In genomic region chr9:9893837-9894236, GRCh38 we compare ENCODE assay signal across 18 cellular contexts.
DNase-seq lines count a peak whose midpoint lies in the region; ATAC-seq, FAIRE-seq and TF ChIP-seq lines count a peak whose summit lies in the region.
"Had no signal": no experiment of that assay in that cellular context is flagged by ENCODE, and none has a peak within 500 bp of the region (broad histone marks: within the 10 kb centered on the region; RNA-seq: fewer than 3 reads in every experiment).

No MANE protein-coding gene starts in this region.

- no peaks in the 10 kb centered on the region for H3K79me1 ChIP-seq in H1 (ENCODE audit: low read depth, low read length)

- no peak overlapping the region for H2BK5ac ChIP-seq in H1 (ENCODE audit: low read depth, low read length)

- H3K4me3 Mint-ChIP-seq in CD4-positive, alpha-beta T cell = no peak overlapping the region
- H3K4me3 Mint-ChIP-seq: HFFc6 had no signal

- no peak overlapping the region for H2AK5ac ChIP-seq in H1 (ENCODE audit: low read depth, low read length)

- TF ChIP-seq POLR2A in H1 (IDR thresholded peaks at IDR 0.05; ENCODE audit: control extremely low read depth in 1 of 2, low read depth in 2 of 2, low read length in 2 of 2) (no peak), vagina (IDR thresholded peaks at IDR 0.05) (no peak)

- no peaks in the 10 kb centered on the region for H3K27me3 ChIP-seq in H1 (replicated peaks in 1 of 4; ENCODE audit: control insufficient read depth in 3 of 4, extremely low read depth in 1 of 4, insufficient read depth in 3 of 4, low read length in 3 of 4)
- no peaks in the 10 kb centered on the region for H3K27me3 ChIP-seq in keratinocyte (ENCODE audit: control insufficient read depth, extremely low read depth, insufficient read depth, low read length)
- H3K27me3 ChIP-seq in vagina = no peaks in the 10 kb centered on the region
- no peaks in the 10 kb centered on the region for H3K27me3 ChIP-seq in CD4-positive, alpha-beta T cell (ENCODE audit: control insufficient read depth, insufficient read depth, low read length)

- H3K9ac ChIP-seq in H1 (replicated peaks in 1 of 4; ENCODE audit: extremely low read depth in 1 of 4, low read depth in 3 of 4, low read length in 3 of 4) = no peak overlapping the region
- H3K9ac ChIP-seq in keratinocyte (ENCODE audit: control insufficient read depth, extremely low read depth, insufficient read depth, low read length) = no peak overlapping the region

- no peak overlapping the region for H3K23ac ChIP-seq in H1 (ENCODE audit: insufficient read length)

- no peaks in the 10 kb centered on the region for H3K9me3 Mint-ChIP-seq in CD4-positive, alpha-beta T cell

- no peak overlapping the region for H2BK15ac ChIP-seq in H1 (ENCODE audit: low read length)

- FAIRE-seq in H1 (lab: Jason Lieb, UNC) (no peak), keratinocyte (lab: Jason Lieb, UNC) (peak; percentile 26)
- FAIRE-seq: A549 had no signal

- no peaks in the 10 kb centered on the region for H3K23me2 ChIP-seq in H1 (ENCODE audit: low read depth, low read length)

- dilution Hi-C loops in keratinocyte (cut with MboI; ENCODE audit: extremely low pct_ligation_motif_present, low sequenced_read_pairs) = no loop called here

- H2AFZ ChIP-seq in H1 (ENCODE audit: low read length) (peak overlapping the region; percentile 49; the same call in 1 of the 2 replicates), keratinocyte (ENCODE audit: control insufficient read depth, low read length) (peak overlapping the region; percentile 27)

- WGBS in H1 (ENCODE audit: extremely low coverage in 1 of 2, insufficient coverage in 1 of 2, insufficient read length in 1 of 2, insufficient replicate concordance in 2 of 2, low coverage in 1 of 2, low lambda C conversion rate in 2 of 2, missing lambda C conversion rate in 1 of 2), 2 experiments = 83% methylated on average over 1 of the region's 1 CpG; no CpG with 5 or more reads in 1 of the 2 experiments

- H3K27me3 Mint-ChIP-seq in CD4-positive, alpha-beta T cell = no peaks in the 10 kb centered on the region

- TF ChIP-seq EP300 in H1 (IDR thresholded peaks at IDR 0.05; ENCODE audit: borderline replicate concordance in 1 of 2, low read depth in 2 of 2, low read length in 2 of 2) = no peak

- no peaks in the 10 kb centered on the region for H3K9me1 ChIP-seq in keratinocyte (ENCODE audit: control insufficient read depth, extremely low read depth, insufficient read depth, low read length)

- no peaks in the 10 kb centered on the region for H3K9me3 ChIP-seq in H1 (ENCODE audit: insufficient read depth in 2 of 2, low read depth in 1 of 2, low read length in 1 of 2)
- H3K9me3 ChIP-seq in keratinocyte (ENCODE audit: control insufficient read depth, low read depth, low read length) = no peaks in the 10 kb centered on the region
- no peaks in the 10 kb centered on the region for H3K9me3 ChIP-seq in vagina
- no peaks in the 10 kb centered on the region for H3K9me3 ChIP-seq in CD4-positive, alpha-beta T cell (ENCODE audit: control insufficient read depth, low read length)
- H3K9me3 ChIP-seq: A549 had no signal

- no peak overlapping the region for H3K27ac Mint-ChIP-seq in CD4-positive, alpha-beta T cell
- H3K27ac Mint-ChIP-seq: HFFc6 had no signal

- H2BK120ac ChIP-seq in H1 (replicated peaks; ENCODE audit: low read depth, low read length) = no peak overlapping the region

- TF ChIP-seq RAD21 in H1 (IDR thresholded peaks at IDR 0.05 in 1 of 2, conservative IDR thresholded peaks at IDR 0.05 in 1 of 2; ENCODE audit: low read depth in 2 of 2, low read length in 2 of 2) = no peak

- H3K27ac ChIP-seq in H1 (ENCODE audit: low read depth, low read length) (no peak overlapping the region), keratinocyte (ENCODE audit: control insufficient read depth, insufficient read depth, low read length) (no peak overlapping the region), vagina (no peak overlapping the region)
- no peak overlapping the region for H3K27ac ChIP-seq in CD4-positive, alpha-beta T cell (ENCODE audit: low read depth, low read length)
- H3K27ac ChIP-seq: A549 had no signal

- peak; percentile 15 for DNase-seq in ACHN
- peak; percentile 2 for DNase-seq in SW480 (ENCODE audit: low spot score)
- DNase-seq in H1 (ENCODE audit: low read depth in 1 of 2, low spot score in 2 of 2) = no peak
- no peak for DNase-seq in keratinocyte (ENCODE audit: low read depth, low spot score)
- no peak for DNase-seq in vagina (ENCODE audit: extremely low spot score in 2 of 2)
- no peak for DNase-seq in CD4-positive, alpha-beta T cell
- DNase-seq in middle frontal gyrus (ENCODE audit: extremely low spot score, low spot score) = no peak
- DNase-seq: DND-41, GF-D8, GOT3, HFFc6, KBM-7, NCI-H1105, NCI-H187, NCI-H446 treated with DMSO at 0.1 percent for 48 hours, NCI-H774 had no signal

- no peak overlapping the region for H4K91ac ChIP-seq in H1 (replicated peaks; ENCODE audit: insufficient read length, low read length)

- H4K8ac ChIP-seq in H1 (ENCODE audit: extremely low read depth, insufficient read depth, low read length) = no peak overlapping the region

- no peak overlapping the region for H3K4ac ChIP-seq in H1 (replicated peaks; ENCODE audit: insufficient read length, low read depth, low read length)

- no peak for ATAC-seq in GM19455 (IDR thresholded peaks at IDR 0.05; ENCODE audit: unreplicated experiment)
- no peak for ATAC-seq in CD4-positive, alpha-beta T cell (ENCODE audit: poor library complexity)
- ATAC-seq: A549 had no signal

- H3K4me1 Mint-ChIP-seq in CD4-positive, alpha-beta T cell (ENCODE audit: low read depth) = no peaks in the 10 kb centered on the region

- no peaks in the 10 kb centered on the region for H4K20me1 ChIP-seq in H1 (replicated peaks in 1 of 2; ENCODE audit: control insufficient read depth in 1 of 2, insufficient read depth in 2 of 2, low read length in 2 of 2)
- no peaks in the 10 kb centered on the region for H4K20me1 ChIP-seq in keratinocyte (ENCODE audit: control insufficient read depth, extremely low read depth, insufficient read depth, low read length)

- no peak overlapping the region for H3K14ac ChIP-seq in H1 (ENCODE audit: insufficient read length)

- no peaks in the 10 kb centered on the region for H3K79me2 ChIP-seq in H1 (ENCODE audit: control insufficient read depth in 1 of 2, insufficient read depth in 2 of 2, low read length in 2 of 2)
- no peaks in the 10 kb centered on the region for H3K79me2 ChIP-seq in keratinocyte (ENCODE audit: control insufficient read depth, insufficient read depth, low read length)

- H4K5ac ChIP-seq in H1 (ENCODE audit: insufficient read length, low read depth, low read length) = no peak overlapping the region

- no peak overlapping the region for H3K4me2 ChIP-seq in H1 (ENCODE audit: insufficient read depth in 1 of 2, low read depth in 2 of 2, low read length in 2 of 2)
- H3K4me2 ChIP-seq in keratinocyte (ENCODE audit: control insufficient read depth, extremely low read depth, insufficient read depth, low read depth, low read length) = no peak overlapping the region
- H3K4me2 ChIP-seq: A549 had no signal

- in situ Hi-C loops in ACHN (cut with HindIII; ENCODE audit: low pct_ligation_motif_present, low pct_unique_long_range_greater_than_20kb, low sequenced_read_pairs) = no loop called here

- no peak overlapping the region for H2BK12ac ChIP-seq in H1 (ENCODE audit: low read depth, low read length)

- no peaks in the 10 kb centered on the region for H3K36me3 Mint-ChIP-seq in CD4-positive, alpha-beta T cell (ENCODE audit: low read depth)

- H3K4me3 ChIP-seq in H1 (ENCODE audit: extremely low read depth in 1 of 4, insufficient read depth in 2 of 4, low read depth in 3 of 4, low read length in 4 of 4) (no peak overlapping the region), keratinocyte (ENCODE audit: control insufficient read depth in 2 of 3, extremely low read depth in 1 of 3, insufficient read depth in 2 of 3, low read depth in 1 of 3, low read length in 3 of 3) (no peak overlapping the region), vagina (no peak overlapping the region)
- H3K4me3 ChIP-seq: A549 had no signal

- H3K56ac ChIP-seq in H1 (replicated peaks; ENCODE audit: insufficient read length, low read depth, low read length) = no peak overlapping the region

- H3K36me3 ChIP-seq in H1 (ENCODE audit: control insufficient read depth in 2 of 4, insufficient read depth in 4 of 4, low read length in 3 of 4) = no peaks in the 10 kb centered on the region
- H3K36me3 ChIP-seq in keratinocyte (ENCODE audit: control insufficient read depth in 2 of 2, extremely low read depth in 1 of 2, insufficient read depth in 2 of 2, low read length in 2 of 2) = no peaks in the 10 kb centered on the region
- H3K36me3 ChIP-seq in vagina = no peaks in the 10 kb centered on the region

- no peak overlapping the region for H2BK20ac ChIP-seq in H1 (ENCODE audit: low read length)

- CTCF ChIA-PET in H1 (lab: Charles Lee; ENCODE audit: partially characterized antibody) = interaction anchor here (1.0 to 2.4 kb wide), 3 partner anchors 9 to 19 kb away, joined by 3 to 7 read pairs (median 6); no protein-coding TSS in a partner anchor
- CTCF ChIA-PET in CD4-positive, alpha-beta T cell (lab: Charles Lee) = no interaction called here

- intact Hi-C loops in vagina (cut with DNase I) = no loop called here
- intact Hi-C loops in CD4-positive, alpha-beta T cell (cut with DNase I, micrococcal nuclease) = no loop called here

- no peak for TF ChIP-seq CTCF in H1 (IDR thresholded peaks at IDR 0.05; ENCODE audit: control extremely low read depth in 1 of 3, insufficient read depth in 1 of 3, low read depth in 1 of 3, low read length in 3 of 3)
- TF ChIP-seq CTCF in keratinocyte (optimal IDR thresholded peaks at IDR 0.05 in 1 of 3, IDR thresholded peaks at IDR 0.05 in 1 of 3, conservative IDR thresholded peaks at IDR 0.05 in 1 of 3; ENCODE audit: extremely low read depth in 1 of 3, insufficient read depth in 2 of 3, low read length in 3 of 3) = no peak
- no peak for TF ChIP-seq CTCF in vagina (IDR thresholded peaks at IDR 0.05)
- TF ChIP-seq CTCF in CD4-positive, alpha-beta T cell (IDR thresholded peaks at IDR 0.05) = no peak

- POLR2A ChIA-PET in H1 (lab: Charles Lee; ENCODE audit: partially characterized antibody) = no interaction called here
- POLR2A ChIA-PET in CD4-positive, alpha-beta T cell (lab: Charles Lee) = no interaction called here

- no peak overlapping the region for H3K18ac ChIP-seq in H1 (ENCODE audit: extremely low read depth, low read length)

- H3K4me1 ChIP-seq in H1 (replicated peaks in 1 of 4; ENCODE audit: control insufficient read depth in 3 of 4, insufficient read depth in 4 of 4, low read length in 3 of 4) (no peaks in the 10 kb centered on the region), keratinocyte (ENCODE audit: control insufficient read depth, extremely low read depth, insufficient read depth, low read length) (no peaks in the 10 kb centered on the region), vagina (no peaks in the 10 kb centered on the region)
- H3K4me1 ChIP-seq: A549 had no signal

TF ChIP-seq in H1, 55 proteins besides CTCF, POLR2A, EP300 and RAD21 (continues in another document):
- TF ChIP-seq CBX5 (IDR thresholded peaks at IDR 0.05; ENCODE audit: low read depth, low read length) = no peak
- no peak for TF ChIP-seq CTBP2 (IDR thresholded peaks at IDR 0.05; ENCODE audit: borderline replicate concordance, insufficient read depth, insufficient read length, low read length)
- no peak for TF ChIP-seq SP1 (IDR thresholded peaks at IDR 0.05; ENCODE audit: low read depth, low read length)
- TF ChIP-seq RNF2 (IDR thresholded peaks at IDR 0.05; ENCODE audit: borderline replicate concordance, low read depth, low read length, missing control alignments, poor library complexity, severe bottlenecking) = no peak

Comparison
In these comparisons a context has a peak if more than half of its experiments do, and no peak if none do; other contexts are left out.
1. DNase-seq: peak in ACHN (single experiment) and SW480 (single experiment); none in H1 (0 of 2), keratinocyte (single experiment), vagina (0 of 2), CD4-positive, alpha-beta T cell (0 of 10) and middle frontal gyrus (single experiment).